In the genomic region with DNA sequence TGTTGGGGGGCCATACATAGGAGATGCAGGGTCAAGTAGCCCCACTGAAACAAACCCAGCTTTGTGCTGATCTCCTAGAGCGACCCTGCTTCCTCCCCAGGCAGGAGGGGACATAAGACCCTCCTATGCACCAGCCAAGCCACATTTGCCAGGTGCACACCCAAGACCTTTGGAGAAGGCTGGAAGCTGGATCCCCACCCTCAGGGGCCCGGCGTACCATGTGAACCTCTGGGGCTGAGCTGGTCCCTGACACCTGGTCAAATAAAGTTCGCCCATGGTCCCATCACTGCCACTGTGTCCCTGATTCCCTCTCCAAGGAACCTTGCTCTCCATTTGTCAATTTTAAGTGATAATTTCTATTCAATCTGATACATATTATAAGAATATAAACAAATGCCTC, we compare ENCODE assay signal across 23 cellular contexts.
DNase-seq lines count a peak whose midpoint lies in the region; TF ChIP-seq lines count a peak whose summit lies in the region.
"Had no signal": no experiment of that assay in that cellular context is flagged by ENCODE, and none has a peak within 500 bp of the region (broad histone marks: within the 10 kb centered on the region; RNA-seq: fewer than 3 reads in every experiment).

No MANE protein-coding gene starts in this region.

- H3K4me3 ChIP-seq in rectal smooth muscle tissue (ENCODE audit: low read length) (peak overlapping the region; percentile 12), esophagus squamous epithelium (no peak overlapping the region)
- H3K4me3 ChIP-seq: BLaER1, GM12878 had no signal

- no peaks in the 10 kb centered on the region for H3K9me3 Mint-ChIP-seq in glutamatergic neuron (ENCODE audit: unreplicated experiment)

- H3K36me3 Mint-ChIP-seq in glutamatergic neuron (ENCODE audit: unreplicated experiment) = peaks cover 12% of the 10 kb centered on the region
- H3K36me3 Mint-ChIP-seq: CD14-positive monocyte; CD4-positive, alpha-beta memory T cell; CD4-positive, CD25-positive, alpha-beta regulatory T cell; CD8-positive, alpha-beta memory T cell had no signal

- H3K27ac ChIP-seq in rectal smooth muscle tissue (ENCODE audit: low read depth, low read length) (no peak overlapping the region), esophagus squamous epithelium (no peak overlapping the region)
- H3K27ac ChIP-seq: BLaER1 had no signal

- no peak for TF ChIP-seq CTCF in glutamatergic neuron (IDR thresholded peaks at IDR 0.05; ENCODE audit: partially characterized antibody, unreplicated experiment)
- no peak for TF ChIP-seq CTCF in esophagus squamous epithelium (IDR thresholded peaks at IDR 0.05)

- peaks cover 18% of the 10 kb centered on the region for H3K4me1 Mint-ChIP-seq in glutamatergic neuron (ENCODE audit: low read depth, unreplicated experiment)
- H3K4me1 Mint-ChIP-seq: CD14-positive monocyte; CD4-positive, alpha-beta memory T cell; CD4-positive, CD25-positive, alpha-beta regulatory T cell; CD8-positive, alpha-beta memory T cell had no signal

- peaks cover 3% of the 10 kb centered on the region for H3K27me3 Mint-ChIP-seq in glutamatergic neuron (ENCODE audit: unreplicated experiment)

- H3K36me3 ChIP-seq in rectal smooth muscle tissue (ENCODE audit: control insufficient read depth, insufficient read depth, low read length) (no peaks in the 10 kb centered on the region), esophagus squamous epithelium (no peaks in the 10 kb centered on the region)
- H3K36me3 ChIP-seq: BE2C, BLaER1 had no signal

- intact Hi-C loops in esophagus squamous epithelium (cut with DNase I) = no loop called here

- H3K9ac ChIP-seq in rectal smooth muscle tissue (ENCODE audit: low read length) = no peak overlapping the region
- H3K9ac ChIP-seq: BLaER1 had no signal

- WGBS in esophagus squamous epithelium, 2 donors = 79 to 84% methylated on average over 3 to 4 of the region's 4 CpGs

- TF ChIP-seq POLR2A in esophagus squamous epithelium (IDR thresholded peaks at IDR 0.05) = no peak

- peak overlapping the region; percentile 45 for H3K27ac Mint-ChIP-seq in glutamatergic neuron (ENCODE audit: unreplicated experiment)
- H3K27ac Mint-ChIP-seq: CD14-positive monocyte; CD4-positive, alpha-beta memory T cell; CD4-positive, CD25-positive, alpha-beta regulatory T cell; CD8-positive, alpha-beta memory T cell had no signal

- no peak overlapping the region for H3K4me3 Mint-ChIP-seq in glutamatergic neuron (ENCODE audit: unreplicated experiment)
- H3K4me3 Mint-ChIP-seq: CD4-positive, CD25-positive, alpha-beta regulatory T cell; CD8-positive, alpha-beta memory T cell had no signal

- H3K27me3 ChIP-seq in rectal smooth muscle tissue (ENCODE audit: control insufficient read depth, insufficient read depth, low read length) (peaks cover 4% of the 10 kb centered on the region), esophagus squamous epithelium (peaks cover 0 to 7% (median 0%) of the 10 kb centered on the region in 4 donors)
- H3K27me3 ChIP-seq: BLaER1 had no signal

- H3K4me1 ChIP-seq in rectal smooth muscle tissue (ENCODE audit: control insufficient read depth, insufficient read depth, low read length) = peaks cover 6% of the 10 kb centered on the region
- no peaks in the 10 kb centered on the region for H3K4me1 ChIP-seq in esophagus squamous epithelium
- H3K4me1 ChIP-seq: BE2C, BLaER1 had no signal

- H3K9me3 ChIP-seq in esophagus squamous epithelium = no peaks in the 10 kb centered on the region
- H3K9me3 ChIP-seq: BE2C had no signal

- DNase-seq in NCI-H69 (lab: John Stamatoyannopoulos, UW) = peak; percentile 87
- DNase-seq in glutamatergic neuron = no peak
- peak; percentile 35 for DNase-seq in mesenteric fat pad (ENCODE audit: low spot score)
- no peak for DNase-seq in esophagus squamous epithelium (lab: John Stamatoyannopoulos, UW)
- DNase-seq in NCI-H2171 (lab: John Stamatoyannopoulos, UW) = no peak
- no peak for DNase-seq in midbrain (lab: John Stamatoyannopoulos, UW)
- DNase-seq: 8988T; ACHN; BE2C; CD4-positive, alpha-beta memory T cell; CD4-positive, CD25-positive, alpha-beta regulatory T cell; CD8-positive, alpha-beta memory T cell; COR-L47; DMS153; DMS53; DMS79; DND-41; EL; GDM1 had no signal

Comparison
In these comparisons a context has a peak if more than half of its experiments do, and no peak if none do; other contexts are left out.
1. DNase-seq: peak in NCI-H69 (single experiment) and mesenteric fat pad (single experiment); none in glutamatergic neuron (single experiment), esophagus squamous epithelium (single experiment), NCI-H2171 (single experiment) and midbrain (single experiment).